1 cellular context compared by ENCODE assay signal in genomic region chr15:53037904-53038303, GRCh38.
TF ChIP-seq lines count a peak whose summit lies in the region.

No MANE protein-coding gene starts in this region.

TF ChIP-seq in HepG2, 621 proteins besides CTCF, POLR2A, EP300 and RAD21 (continued from another document):
- TF ChIP-seq, protein P1, sequence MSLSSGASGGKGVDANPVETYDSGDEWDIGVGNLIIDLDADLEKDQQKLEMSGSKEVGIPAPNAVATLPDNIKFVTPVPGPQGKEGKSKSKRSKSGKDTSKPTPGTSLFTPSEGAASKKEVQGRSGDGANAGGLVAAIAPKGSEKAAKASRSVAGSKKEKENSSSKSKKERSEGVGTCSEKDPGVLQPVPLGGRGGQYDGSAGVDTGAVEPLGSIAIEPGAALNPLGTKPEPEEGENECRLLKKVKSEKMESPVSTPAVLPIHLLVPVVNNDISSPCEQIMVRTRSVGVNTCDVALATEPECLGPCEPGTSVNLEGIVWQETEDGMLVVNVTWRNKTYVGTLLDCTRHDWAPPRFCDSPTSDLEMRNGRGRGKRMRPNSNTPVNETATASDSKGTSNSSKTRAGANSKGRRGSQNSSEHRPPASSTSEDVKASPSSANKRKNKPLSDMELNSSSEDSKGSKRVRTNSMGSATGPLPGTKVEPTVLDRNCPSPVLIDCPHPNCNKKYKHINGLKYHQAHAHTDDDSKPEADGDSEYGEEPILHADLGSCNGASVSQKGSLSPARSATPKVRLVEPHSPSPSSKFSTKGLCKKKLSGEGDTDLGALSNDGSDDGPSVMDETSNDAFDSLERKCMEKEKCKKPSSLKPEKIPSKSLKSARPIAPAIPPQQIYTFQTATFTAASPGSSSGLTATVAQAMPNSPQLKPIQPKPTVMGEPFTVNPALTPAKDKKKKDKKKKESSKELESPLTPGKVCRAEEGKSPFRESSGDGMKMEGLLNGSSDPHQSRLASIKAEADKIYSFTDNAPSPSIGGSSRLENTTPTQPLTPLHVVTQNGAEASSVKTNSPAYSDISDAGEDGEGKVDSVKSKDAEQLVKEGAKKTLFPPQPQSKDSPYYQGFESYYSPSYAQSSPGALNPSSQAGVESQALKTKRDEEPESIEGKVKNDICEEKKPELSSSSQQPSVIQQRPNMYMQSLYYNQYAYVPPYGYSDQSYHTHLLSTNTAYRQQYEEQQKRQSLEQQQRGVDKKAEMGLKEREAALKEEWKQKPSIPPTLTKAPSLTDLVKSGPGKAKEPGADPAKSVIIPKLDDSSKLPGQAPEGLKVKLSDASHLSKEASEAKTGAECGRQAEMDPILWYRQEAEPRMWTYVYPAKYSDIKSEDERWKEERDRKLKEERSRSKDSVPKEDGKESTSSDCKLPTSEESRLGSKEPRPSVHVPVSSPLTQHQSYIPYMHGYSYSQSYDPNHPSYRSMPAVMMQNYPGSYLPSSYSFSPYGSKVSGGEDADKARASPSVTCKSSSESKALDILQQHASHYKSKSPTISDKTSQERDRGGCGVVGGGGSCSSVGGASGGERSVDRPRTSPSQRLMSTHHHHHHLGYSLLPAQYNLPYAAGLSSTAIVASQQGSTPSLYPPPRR (CRISPR knock-in tag; IDR thresholded peaks at IDR 0.05; ENCODE audit: borderline replicate concordance), result no peak
- TF ChIP-seq ARHGAP35 (CRISPR knock-in tag; IDR thresholded peaks at IDR 0.05; ENCODE audit: borderline replicate concordance), result no peak
- TF ChIP-seq ZNF333 (CRISPR knock-in tag; IDR thresholded peaks at IDR 0.05; ENCODE audit: borderline replicate concordance), result no peak
- TF ChIP-seq DMAP1 (CRISPR knock-in tag; IDR thresholded peaks at IDR 0.05), result no peak
- TF ChIP-seq POGZ (CRISPR knock-in tag; IDR thresholded peaks at IDR 0.05), result peak; percentile 50; the same call in 1 of the 2 replicates
